ENCODE assay signal across 17 cellular contexts in the genomic region with DNA sequence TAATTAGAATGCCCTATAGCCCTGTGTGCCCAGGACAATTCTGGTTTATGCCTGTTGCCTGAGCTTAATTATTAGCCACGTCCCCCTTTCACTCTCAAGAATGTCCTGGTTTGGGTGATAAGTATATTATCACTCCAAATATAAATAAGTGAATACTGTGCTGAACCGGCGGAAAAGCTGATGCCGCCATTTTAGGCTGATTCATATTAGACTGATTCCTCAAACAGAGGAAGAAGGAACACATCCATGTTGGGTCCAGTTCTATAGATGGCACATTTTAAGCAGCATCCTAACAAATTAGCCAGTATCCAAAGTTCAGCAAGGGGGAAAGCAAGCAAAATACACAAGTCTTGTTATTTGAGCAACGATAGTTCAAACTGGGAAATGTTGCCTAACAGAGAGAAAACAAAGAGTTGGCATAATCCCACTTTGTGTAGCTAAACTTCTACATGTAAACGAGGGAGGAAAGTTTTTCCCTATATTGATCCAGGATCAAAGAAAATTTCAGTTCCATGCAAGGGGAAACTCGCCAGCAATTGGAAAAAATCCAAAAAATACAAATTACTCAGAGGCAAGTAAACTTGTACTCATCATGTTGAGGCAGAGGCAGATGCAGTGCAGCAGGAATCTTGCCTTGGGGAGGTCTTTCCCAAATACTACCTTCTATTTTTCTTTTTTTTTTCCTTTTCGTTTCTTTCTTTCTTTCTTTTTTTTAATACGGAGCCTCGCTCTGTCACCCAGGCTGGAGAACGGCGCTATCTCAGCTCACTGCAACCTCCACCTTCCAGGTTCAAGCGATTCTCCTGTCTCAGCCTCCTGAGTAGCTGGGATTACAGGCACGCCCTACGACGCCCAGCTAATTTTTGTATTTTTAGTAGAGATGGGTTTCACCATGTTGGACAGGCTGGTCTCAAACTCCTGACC.
DNase-seq lines count a peak whose midpoint lies in the region; ATAC-seq and TF ChIP-seq lines count a peak whose summit lies in the region.
"Had no signal": no experiment of that assay in that cellular context is flagged by ENCODE, and none has a peak within 500 bp of the region (broad histone marks: within the 10 kb centered on the region; RNA-seq: fewer than 3 reads in every experiment).

No MANE protein-coding gene starts in this region.

- peaks cover 48% of the 10 kb centered on the region for H3K4me1 Mint-ChIP-seq in stimulated activated memory B cell treated with anti-CD40 and anti-IgM and Interleukin-4, amounts not matched to agents 10 μg/mL and 1 μg/mL and 100 μg/mL, for 72 hours
- H3K4me1 Mint-ChIP-seq: endodermal cell had no signal

- peak overlapping the region; percentile 67 for H3K27ac Mint-ChIP-seq in stimulated activated memory B cell treated with anti-CD40 and anti-IgM and Interleukin-4, amounts not matched to agents 10 μg/mL and 1 μg/mL and 100 μg/mL, for 72 hours
- H3K27ac Mint-ChIP-seq: endodermal cell had no signal

- H3K9me3 ChIP-seq in Karpas-422 (ENCODE audit: low read length), result peaks cover 9% of the 10 kb centered on the region
- no peaks in the 10 kb centered on the region for H3K9me3 ChIP-seq in body of pancreas

- peaks cover 16% of the 10 kb centered on the region for H3K9me3 Mint-ChIP-seq in stimulated activated memory B cell treated with anti-CD40 and anti-IgM and Interleukin-4, amounts not matched to agents 10 μg/mL and 1 μg/mL and 100 μg/mL, for 72 hours

- H3K9me2 ChIP-seq in Karpas-422 (replicated peaks; ENCODE audit: insufficient read depth, low read length), result no peaks in the 10 kb centered on the region

- H3K27ac ChIP-seq in Karpas-422 (ENCODE audit: low read length), result peak overlapping the region; percentile 32; the same call in 1 of the 2 replicates
- peak overlapping the region; percentile 28 to 71 (median 56) for H3K27ac ChIP-seq in body of pancreas
- H3K27ac ChIP-seq: BLaER1, heart right ventricle had no signal

- H3K36me3 Mint-ChIP-seq in stimulated activated memory B cell treated with anti-CD40 and anti-IgM and Interleukin-4, amounts not matched to agents 10 μg/mL and 1 μg/mL and 100 μg/mL, for 72 hours, result peaks cover 49% of the 10 kb centered on the region

- no peak overlapping the region for H2AFZ ChIP-seq in Karpas-422 (ENCODE audit: low read length)

- intact Hi-C loops in body of pancreas (cut with DNase I), result no loop called here

- H3K4me3 Mint-ChIP-seq in stimulated activated memory B cell treated with anti-CD40 and anti-IgM and Interleukin-4, amounts not matched to agents 10 μg/mL and 1 μg/mL and 100 μg/mL, for 72 hours, result no peak overlapping the region
- H3K4me3 Mint-ChIP-seq: endodermal cell had no signal

- H3K4me1 ChIP-seq in Karpas-422 (ENCODE audit: low read length) (peaks cover 57% of the 10 kb centered on the region), body of pancreas (peaks cover 40% of the 10 kb centered on the region)
- H3K4me1 ChIP-seq: BLaER1 had no signal

- H3K4me3 ChIP-seq in Karpas-422 (ENCODE audit: low read length) (no peak overlapping the region), body of pancreas (no peak overlapping the region), fibroblast of the aortic adventitia (ENCODE audit: low read depth, low read length) (no peak overlapping the region)
- H3K4me3 ChIP-seq: BLaER1, heart right ventricle had no signal

- no peak overlapping the region for H3K4me2 ChIP-seq in Karpas-422 (ENCODE audit: low read depth, low read length, poor library complexity, severe bottlenecking)
- H3K4me2 ChIP-seq: BLaER1 had no signal

- peaks cover 89% of the 10 kb centered on the region for H3K79me2 ChIP-seq in Karpas-422 (ENCODE audit: low read length)

- WGBS in body of pancreas, 2 donors, result 61 to 63% methylated on average over 16 of the region's 16 CpGs

- TF ChIP-seq CTCF in body of pancreas (IDR thresholded peaks at IDR 0.05) (no peak), fibroblast of the aortic adventitia (IDR thresholded peaks at IDR 0.05; ENCODE audit: insufficient read depth, low read length) (no peak), GM20000 (IDR thresholded peaks at IDR 0.05; ENCODE audit: extremely low read depth, missing control alignments) (no peak)

- H3K36me3 ChIP-seq in Karpas-422 (ENCODE audit: insufficient read depth, low read length), result peaks cover 15% of the 10 kb centered on the region; the same call in 1 of the 2 replicates
- H3K36me3 ChIP-seq in body of pancreas (replicated peaks in 1 of 2; ENCODE audit: insufficient read depth in 1 of 2, low read depth in 2 of 2), result no peaks in the 10 kb centered on the region
- H3K36me3 ChIP-seq: heart right ventricle had no signal

- no peak for TF ChIP-seq POLR2A in body of pancreas (IDR thresholded peaks at IDR 0.05)

- H3K9ac ChIP-seq in Karpas-422 (ENCODE audit: low read length), result no peak overlapping the region
- H3K9ac ChIP-seq: BLaER1 had no signal

- H3K27me3 Mint-ChIP-seq in stimulated activated memory B cell treated with anti-CD40 and anti-IgM and Interleukin-4, amounts not matched to agents 10 μg/mL and 1 μg/mL and 100 μg/mL, for 72 hours, result no peaks in the 10 kb centered on the region

- ATAC-seq in body of pancreas, result peak; percentile 49
- ATAC-seq in stimulated activated memory B cell treated with anti-CD40 and anti-IgM and Interleukin-4, amounts not matched to agents 10 μg/mL and 1 μg/mL and 100 μg/mL, for 72 hours, result no peak
- ATAC-seq in GM21786 (IDR thresholded peaks at IDR 0.05; ENCODE audit: unreplicated experiment), result no peak
- ATAC-seq in GM18517 (IDR thresholded peaks at IDR 0.05; ENCODE audit: unreplicated experiment), result no peak
- ATAC-seq: heart right ventricle, left cardiac atrium had no signal

- H3K27me3 ChIP-seq in Karpas-422 (ENCODE audit: low read length) (no peaks in the 10 kb centered on the region), body of pancreas (no peaks in the 10 kb centered on the region)
- H3K27me3 ChIP-seq: BLaER1, heart right ventricle had no signal

- DNase-seq in Karpas-422 (no peak), body of pancreas (peak in 2 of 4 donors; percentile 22 to 40), fibroblast of the aortic adventitia (ENCODE audit: low read depth) (peak; percentile 57), GM20000 (ENCODE audit: low spot score) (no peak)
- DNase-seq: activated CD4-positive, CD25-positive, alpha-beta regulatory T cell treated with anti-CD3 and anti-CD28 coated beads, Interleukin-2, amount 50 U/mL, for 72 hours; caudate nucleus; DMS79; endodermal cell; heart right ventricle; KG1; left cardiac atrium; NCI-H1930; NCI-H524 treated with DMSO at 0.1 percent for 48 hours had no signal

- no peaks in the 10 kb centered on the region for H4K20me1 ChIP-seq in Karpas-422 (ENCODE audit: insufficient read depth, low read depth, low read length)
- H4K20me1 ChIP-seq: BLaER1 had no signal
